10 cellular contexts compared by ENCODE assay signal in genomic region chr5:124742521-124742920, GRCh38. TPM values are rescaled to one million over a fixed set of nuclear protein-coding genes. Genes with fewer than 3 reads are reported as not detected.
DNase-seq lines count a peak whose midpoint lies in the region; ATAC-seq and TF ChIP-seq lines count a peak whose summit lies in the region.
"Had no signal": no experiment of that assay in that cellular context is flagged by ENCODE, and none has a peak within 500 bp of the region (broad histone marks: within the 10 kb centered on the region; RNA-seq: fewer than 3 reads in every experiment).

No MANE protein-coding gene starts in this region.

- no peak for DNase-seq in PC-9
- no peak for DNase-seq in epithelial cell of proximal tubule (ENCODE audit: low read depth)
- DNase-seq in activated CD4-positive, alpha-beta memory T cell treated with anti-CD3 and anti-CD28 coated beads for 36 hours: no peak
- DNase-seq in activated naive CD4-positive, alpha-beta T cell treated with anti-CD3 and anti-CD28 coated beads for 36 hours: no peak
- DNase-seq in EL: no peak
- DNase-seq: activated CD4-positive, alpha-beta T cell treated with anti-CD3 and anti-CD28 coated beads, Interleukin-2, amount 10 ng/mL, durations not matched to agents 7 days and 5 days had no signal

- intact Hi-C loops in PC-9 (cut with micrococcal nuclease; ENCODE audit: unreplicated experiment): loop anchor here (1.0 to 5.0 kb wide), 6 partner anchors 81 to 1895 kb away; partner anchors contain the start of gene SNX24
- intact Hi-C loops in activated CD4-positive, alpha-beta memory T cell treated with anti-CD3 and anti-CD28 coated beads for 36 hours (cut with micrococcal nuclease): no loop called here
- intact Hi-C loops in activated naive CD4-positive, alpha-beta T cell treated with anti-CD3 and anti-CD28 coated beads for 36 hours (cut with micrococcal nuclease): no loop called here

- no peaks in the 10 kb centered on the region for H3K27me3 ChIP-seq in ACC112 (ENCODE audit: insufficient read depth, low read length)
- no peaks in the 10 kb centered on the region for H3K27me3 ChIP-seq in PC-9 (ENCODE audit: insufficient read depth, low read depth)
- H3K27me3 ChIP-seq in neuron (ENCODE audit: insufficient read depth, low read length): no peaks in the 10 kb centered on the region

- H3K36me3 ChIP-seq in ACC112 (ENCODE audit: insufficient read depth, low read length) (no peaks in the 10 kb centered on the region), PC-9 (ENCODE audit: low read depth) (no peaks in the 10 kb centered on the region), neuron (ENCODE audit: insufficient read depth, low read length) (peaks cover 7% of the 10 kb centered on the region)

- H3K79me2 ChIP-seq in ACC112 (ENCODE audit: control insufficient read depth, insufficient read depth, low read length, unreplicated experiment) (peaks cover 38% of the 10 kb centered on the region), PC-9 (ENCODE audit: low read depth) (no peaks in the 10 kb centered on the region)

- H3K9me3 Mint-ChIP-seq in activated CD4-positive, alpha-beta memory T cell treated with anti-CD3 and anti-CD28 coated beads for 36 hours: no peaks in the 10 kb centered on the region
- peaks cover 4% of the 10 kb centered on the region for H3K9me3 Mint-ChIP-seq in activated naive CD4-positive, alpha-beta T cell treated with anti-CD3 and anti-CD28 coated beads for 36 hours
- H3K9me3 Mint-ChIP-seq: activated CD4-positive, alpha-beta T cell treated with anti-CD3 and anti-CD28 coated beads, Interleukin-2, amount 10 ng/mL, durations not matched to agents 7 days and 5 days; brain had no signal

- peaks cover under 1% of the 10 kb centered on the region; the same call in 1 of the 2 replicates for H3F3A ChIP-seq in PC-9 (ENCODE audit: insufficient read depth, low read depth)

- no peak for ATAC-seq in HG02763 (IDR thresholded peaks at IDR 0.05; ENCODE audit: unreplicated experiment)

- CTCF ChIA-PET in PC-9 (lab: Charles Lee): no interaction called here
- CTCF ChIA-PET in activated CD4-positive, alpha-beta memory T cell treated with anti-CD3 and anti-CD28 coated beads for 36 hours (lab: Charles Lee): no interaction called here
- CTCF ChIA-PET in activated naive CD4-positive, alpha-beta T cell treated with anti-CD3 and anti-CD28 coated beads for 36 hours (lab: Charles Lee): no interaction called here

- TF ChIP-seq CTCF in PC-9 (conservative IDR thresholded peaks at IDR 0.05): no peak
- no peak for TF ChIP-seq CTCF in epithelial cell of proximal tubule (conservative IDR thresholded peaks at IDR 0.05; ENCODE audit: low read depth, low read length)

- peaks cover 6% of the 10 kb centered on the region for H3K4me1 Mint-ChIP-seq in activated CD4-positive, alpha-beta memory T cell treated with anti-CD3 and anti-CD28 coated beads for 36 hours (ENCODE audit: low read depth)
- H3K4me1 Mint-ChIP-seq in activated naive CD4-positive, alpha-beta T cell treated with anti-CD3 and anti-CD28 coated beads for 36 hours (ENCODE audit: low read depth): peaks cover 14% of the 10 kb centered on the region

- H4K20me1 ChIP-seq in PC-9 (ENCODE audit: insufficient read depth): no peaks in the 10 kb centered on the region

- POLR2A ChIA-PET in PC-9 (lab: Charles Lee; ENCODE audit: unreplicated experiment): interaction anchor here (0.7 kb wide), 1 partner anchor 1861 kb away, joined by 5 read pairs; no protein-coding TSS in a partner anchor
- POLR2A ChIA-PET in activated CD4-positive, alpha-beta memory T cell treated with anti-CD3 and anti-CD28 coated beads for 36 hours (lab: Charles Lee): no interaction called here

- peak overlapping the region; percentile 83 for H3K4me3 ChIP-seq in ACC112 (ENCODE audit: low read depth, low read length)
- H3K4me3 ChIP-seq in PC-9: no peak overlapping the region
- peak overlapping the region; percentile 77 for H3K4me3 ChIP-seq in epithelial cell of proximal tubule (ENCODE audit: low read depth, low read length)
- H3K4me3 ChIP-seq in neuron (ENCODE audit: low read length): peak overlapping the region; percentile 64

- H3K27ac ChIP-seq in ACC112 (ENCODE audit: low read depth, low read length): peak overlapping the region; percentile 48
- no peak overlapping the region for H3K27ac ChIP-seq in PC-9

- H2AFZ ChIP-seq in ACC112 (ENCODE audit: low read length, unreplicated experiment) (no peak overlapping the region), PC-9 (no peak overlapping the region), neuron (ENCODE audit: low read depth, low read length) (no peak overlapping the region)

- BruUV-seq in PC-9 (replicated peaks; lab: Mats Ljungman, UMichigan): no TSS peak

- peaks cover 23% of the 10 kb centered on the region for H3K27me3 Mint-ChIP-seq in activated CD4-positive, alpha-beta memory T cell treated with anti-CD3 and anti-CD28 coated beads for 36 hours
- peaks cover 27% of the 10 kb centered on the region for H3K27me3 Mint-ChIP-seq in activated naive CD4-positive, alpha-beta T cell treated with anti-CD3 and anti-CD28 coated beads for 36 hours (ENCODE audit: low read depth)

- peaks cover 36% of the 10 kb centered on the region for H3K4me1 ChIP-seq in ACC112 (ENCODE audit: control insufficient read depth, insufficient read depth, low read length, unreplicated experiment)
- peaks cover 19% of the 10 kb centered on the region for H3K4me1 ChIP-seq in PC-9 (replicated peaks; ENCODE audit: insufficient read depth)
- H3K4me1 ChIP-seq in neuron (ENCODE audit: insufficient read depth, low read length): peaks cover 45% of the 10 kb centered on the region

- H3K4me3 Mint-ChIP-seq in activated CD4-positive, alpha-beta memory T cell treated with anti-CD3 and anti-CD28 coated beads for 36 hours: no peak overlapping the region
- no peak overlapping the region for H3K4me3 Mint-ChIP-seq in activated naive CD4-positive, alpha-beta T cell treated with anti-CD3 and anti-CD28 coated beads for 36 hours
- H3K4me3 Mint-ChIP-seq: activated CD4-positive, alpha-beta T cell treated with anti-CD3 and anti-CD28 coated beads, Interleukin-2, amount 10 ng/mL, durations not matched to agents 7 days and 5 days; brain had no signal

- no peak overlapping the region for H3K27ac Mint-ChIP-seq in activated CD4-positive, alpha-beta memory T cell treated with anti-CD3 and anti-CD28 coated beads for 36 hours
- no peak overlapping the region for H3K27ac Mint-ChIP-seq in activated naive CD4-positive, alpha-beta T cell treated with anti-CD3 and anti-CD28 coated beads for 36 hours
- H3K27ac Mint-ChIP-seq: activated CD4-positive, alpha-beta T cell treated with anti-CD3 and anti-CD28 coated beads, Interleukin-2, amount 10 ng/mL, durations not matched to agents 7 days and 5 days; brain had no signal

- H3K4me2 ChIP-seq in PC-9: peak overlapping the region; percentile 27; the same call in 1 of the 2 replicates

- H3K9me3 ChIP-seq in PC-9 (ENCODE audit: insufficient read depth, low read depth): no peaks in the 10 kb centered on the region
- H3K9me3 ChIP-seq in neuron (ENCODE audit: low read length): no peaks in the 10 kb centered on the region

- no peaks in the 10 kb centered on the region for H3K36me3 Mint-ChIP-seq in activated CD4-positive, alpha-beta memory T cell treated with anti-CD3 and anti-CD28 coated beads for 36 hours
- H3K36me3 Mint-ChIP-seq in activated naive CD4-positive, alpha-beta T cell treated with anti-CD3 and anti-CD28 coated beads for 36 hours (ENCODE audit: low read depth): no peaks in the 10 kb centered on the region
- H3K36me3 Mint-ChIP-seq: brain had no signal

- H3K9me2 ChIP-seq in PC-9 (ENCODE audit: insufficient read depth): no peaks in the 10 kb centered on the region

RNA-seq across cellular contexts. Expression of gene ZNF608, which starts 3.9 kb away (rescaled TPM):
- 2.8 and 5.5 TPM in 2 replicates for total RNA-seq in PC-9 (2021)
- total RNA-seq in epithelial cell of proximal tubule: 37.5 and 38.0 TPM in 2 replicates
- total RNA-seq in activated CD4-positive, alpha-beta memory T cell treated with anti-CD3 and anti-CD28 coated beads for 36 hours: not detected
- total RNA-seq in activated naive CD4-positive, alpha-beta T cell treated with anti-CD3 and anti-CD28 coated beads for 36 hours: not detected
- total RNA-seq: activated CD4-positive, alpha-beta T cell treated with anti-CD3 and anti-CD28 coated beads, Interleukin-2, amount 10 ng/mL, durations not matched to agents 7 days and 5 days had no signal
